ENCODE assay signal across 1 cellular context in genomic region chr3:1269808-1270207, GRCh38.
TF ChIP-seq lines count a peak whose summit lies in the region.

No MANE protein-coding gene starts in this region.

TF ChIP-seq in HepG2, 621 proteins besides CTCF, POLR2A, EP300 and RAD21 (continued from another document):
- no peak for TF ChIP-seq SKIL (CRISPR knock-in tag; IDR thresholded peaks at IDR 0.05; ENCODE audit: borderline replicate concordance)
- no peak for TF ChIP-seq RNF2 (conservative IDR thresholded peaks at IDR 0.05; ENCODE audit: low read depth)
- TF ChIP-seq YY1 (IDR thresholded peaks at IDR 0.05; ENCODE audit: insufficient read depth, insufficient replicate concordance, low read depth, low read length): no peak
- no peak for TF ChIP-seq TRAFD1 (CRISPR knock-in tag; IDR thresholded peaks at IDR 0.05; ENCODE audit: borderline replicate concordance)
- TF ChIP-seq ZNF879 (CRISPR knock-in tag; IDR thresholded peaks at IDR 0.05): no peak
- TF ChIP-seq AGO1 (IDR thresholded peaks at IDR 0.05; ENCODE audit: low read depth, low read length, poor library complexity, severe bottlenecking): no peak
- no peak for TF ChIP-seq ZBTB43 (CRISPR knock-in tag; conservative IDR thresholded peaks at IDR 0.05)
